In the genomic region with DNA sequence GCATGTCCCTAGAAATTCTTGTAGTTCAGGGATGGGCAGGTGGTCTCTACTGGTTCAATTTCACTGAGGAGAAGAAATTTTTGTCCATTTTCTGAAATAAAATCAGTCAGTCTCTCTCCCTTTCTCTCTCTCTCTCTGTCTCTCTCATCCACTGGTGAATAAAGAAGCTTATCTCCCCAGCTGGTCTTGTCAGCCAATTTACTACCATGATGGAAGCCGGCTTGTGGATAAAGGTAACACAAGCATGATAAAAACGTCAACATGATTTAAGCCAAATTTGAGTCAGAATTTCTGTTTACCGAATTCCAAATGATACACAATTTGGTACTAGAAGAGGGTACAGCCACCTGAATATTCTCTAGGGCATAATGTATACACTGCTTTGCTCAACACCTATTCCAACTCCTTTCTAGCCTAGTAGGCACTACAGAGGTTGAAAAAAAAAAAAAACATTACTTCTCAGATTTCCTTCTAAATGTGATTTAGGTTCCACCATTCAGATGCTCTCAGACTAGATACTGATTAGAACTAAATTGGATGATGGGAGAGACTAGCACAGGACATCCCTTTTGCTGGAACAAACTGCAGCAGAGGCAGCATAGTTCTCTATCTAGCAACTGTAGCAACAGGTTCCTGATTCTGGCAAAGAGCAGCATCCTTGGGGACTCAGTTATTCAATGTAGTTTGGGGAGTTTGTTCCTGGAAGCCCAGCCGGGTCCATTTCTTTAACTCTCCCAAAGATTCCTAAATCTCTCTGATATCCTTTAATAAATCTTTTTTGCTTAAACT, we compare ENCODE assay signal across 1 cellular context.
A peak's percentile ranks its signal among the peaks of the same experiment; 100 is the strongest.
TF ChIP-seq lines count a peak whose summit lies in the region.

No MANE protein-coding gene starts in this region.

TF ChIP-seq in SK-N-SH, 30 proteins besides CTCF, POLR2A, EP300 and RAD21 (continued from another document):
- 0 out of 2 replicates have a peak, but pooled peaks have one; percentile 17 for TF ChIP-seq TCF12 (IDR thresholded peaks at IDR 0.05)
- peak; percentile 89 for TF ChIP-seq GATA2 (CRISPR knock-in tag; IDR thresholded peaks at IDR 0.05)
- no peak for TF ChIP-seq YY1 (IDR thresholded peaks at IDR 0.05; ENCODE audit: low read depth)
